Comparison of ENCODE assay signal across 26 cellular contexts in genomic region chr10:60762554-60762953, GRCh38.
"Had no signal": no experiment of that assay in that cellular context is flagged by ENCODE, and none has a peak within 500 bp of the region (broad histone marks: within the 10 kb centered on the region; RNA-seq: fewer than 3 reads in every experiment).

No MANE protein-coding gene starts in this region.

- H3K27me3 Mint-ChIP-seq: activated CD4-positive, alpha-beta T cell treated with anti-CD3 and anti-CD28 coated beads, Interleukin-2, amount 10 ng/mL, durations not matched to agents 7 days and 5 days had no signal

- H3K9me3 ChIP-seq: gastrocnemius medialis, lower lobe of right lung, spleen, suprapubic skin, vagina had no signal

- H3K4me3 Mint-ChIP-seq: activated CD4-positive, alpha-beta T cell treated with anti-CD3 and anti-CD28 coated beads, Interleukin-2, amount 10 ng/mL, durations not matched to agents 7 days and 5 days; activated CD8-positive, alpha-beta T cell treated with anti-CD3 and anti-CD28 coated beads, Interleukin-2, amount 10 ng/mL, durations not matched to agents 7 days and 5 days; activated naive CD4-positive, alpha-beta T cell treated with anti-CD3 and anti-CD28 coated beads for 36 hours; activated naive CD8-positive, alpha-beta T cell treated with anti-CD3 and anti-CD28 coated beads, Interleukin-2, amount 50 U/mL, for 24 hours; activated T-cell treated with anti-CD3 and anti-CD28 coated beads, Interleukin-2, amount 50 U/mL, for 4 hours; brain; mesothelial cell of epicardium; natural killer cell treated with Interleukin-12 subunit alpha and Interleukin-12 subunit beta and Interleukin-15 and Interleukin-18, amount 100 ng/mL, for 72 hours; stimulated activated naive CD8-positive, alpha-beta T cell treated with anti-CD3 and anti-CD28 coated beads, Interleukin-15, Interleukin-2, amounts not matched to agents 100 ng/mL and 50 ng/mL, for 24 hours; T-cell had no signal

- H3K36me3 Mint-ChIP-seq: brain; natural killer cell treated with Interleukin-12 subunit alpha and Interleukin-12 subunit beta and Interleukin-15 and Interleukin-18, amount 100 ng/mL, for 72 hours; T-cell had no signal

- H3K4me3 ChIP-seq: dorsolateral prefrontal cortex, gastrocnemius medialis, lower lobe of right lung, spleen, suprapubic skin, vagina had no signal

- DNase-seq: activated CD4-positive, alpha-beta T cell treated with anti-CD3 and anti-CD28 coated beads, Interleukin-2, amount 10 ng/mL, durations not matched to agents 7 days and 5 days; activated CD8-positive, alpha-beta memory T cell treated with anti-CD3 and anti-CD28 coated beads, Interleukin-2, amount 50 U/mL, for 4 hours; activated CD8-positive, alpha-beta T cell treated with anti-CD3 and anti-CD28 coated beads, Interleukin-2, amount 10 ng/mL, durations not matched to agents 7 days and 5 days; activated naive CD4-positive, alpha-beta T cell treated with anti-CD3 and anti-CD28 coated beads for 36 hours; activated naive CD8-positive, alpha-beta T cell treated with anti-CD3 and anti-CD28 coated beads, Interleukin-2, amount 50 U/mL, for 24 hours; activated T-cell treated with anti-CD3 and anti-CD28 coated beads, Interleukin-2, amount 50 U/mL, for 4 hours; anterior cingulate cortex; central memory CD4-positive, alpha-beta T cell; dorsolateral prefrontal cortex; erythroblast; gastrocnemius medialis; head of caudate nucleus; islet precursor cell; lower lobe of right lung; nucleus accumbens; spleen; T-cell; T-helper 9 cell; trophoblast cell had no signal

- FAIRE-seq: colon had no signal

- H3K36me3 ChIP-seq: gastrocnemius medialis, lower lobe of right lung, spleen, suprapubic skin, vagina had no signal

- H3K27ac Mint-ChIP-seq: activated CD4-positive, alpha-beta T cell treated with anti-CD3 and anti-CD28 coated beads, Interleukin-2, amount 10 ng/mL, durations not matched to agents 7 days and 5 days; activated CD8-positive, alpha-beta T cell treated with anti-CD3 and anti-CD28 coated beads, Interleukin-2, amount 10 ng/mL, durations not matched to agents 7 days and 5 days; activated naive CD4-positive, alpha-beta T cell treated with anti-CD3 and anti-CD28 coated beads for 36 hours; activated naive CD8-positive, alpha-beta T cell treated with anti-CD3 and anti-CD28 coated beads, Interleukin-2, amount 50 U/mL, for 24 hours; brain; mesothelial cell of epicardium; natural killer cell treated with Interleukin-12 subunit alpha and Interleukin-12 subunit beta and Interleukin-15 and Interleukin-18, amount 100 ng/mL, for 72 hours; stimulated activated naive CD8-positive, alpha-beta T cell treated with anti-CD3 and anti-CD28 coated beads, Interleukin-15, Interleukin-2, amounts not matched to agents 100 ng/mL and 50 ng/mL, for 24 hours; T-cell had no signal

- H3K27me3 ChIP-seq: dorsolateral prefrontal cortex, gastrocnemius medialis, suprapubic skin, vagina had no signal

- H3K4me1 Mint-ChIP-seq: activated naive CD8-positive, alpha-beta T cell treated with anti-CD3 and anti-CD28 coated beads, Interleukin-2, amount 50 U/mL, for 24 hours had no signal

- H3K27ac ChIP-seq: dorsolateral prefrontal cortex, gastrocnemius medialis, lower lobe of right lung, spleen, suprapubic skin, vagina had no signal

- H3K4me1 ChIP-seq: gastrocnemius medialis, lower lobe of right lung, spleen, suprapubic skin had no signal

- H3K9me3 Mint-ChIP-seq: activated naive CD4-positive, alpha-beta T cell treated with anti-CD3 and anti-CD28 coated beads for 36 hours; activated naive CD8-positive, alpha-beta T cell treated with anti-CD3 and anti-CD28 coated beads, Interleukin-2, amount 50 U/mL, for 24 hours; activated T-cell treated with anti-CD3 and anti-CD28 coated beads, Interleukin-2, amount 50 U/mL, for 4 hours; natural killer cell treated with Interleukin-12 subunit alpha and Interleukin-12 subunit beta and Interleukin-15 and Interleukin-18, amount 100 ng/mL, for 72 hours; stimulated activated naive CD8-positive, alpha-beta T cell treated with anti-CD3 and anti-CD28 coated beads, Interleukin-15, Interleukin-2, amounts not matched to agents 100 ng/mL and 50 ng/mL, for 24 hours; T-cell had no signal
